Comparison of ENCODE assay signal across 9 cellular contexts in genomic region chr17:42617956-42618431, GRCh38. TPM values are rescaled to one million over a fixed set of nuclear protein-coding genes. Genes with fewer than 3 reads are reported as not detected.
DNase-seq lines count a peak whose midpoint lies in the region; ATAC-seq and TF ChIP-seq lines count a peak whose summit lies in the region.
"Had no signal": no experiment of that assay in that cellular context is flagged by ENCODE, and none has a peak within 500 bp of the region (broad histone marks: within the 10 kb centered on the region; RNA-seq: fewer than 3 reads in every experiment).

No MANE protein-coding gene starts in this region.

- DNase-seq in dermis blood vessel endothelial cell (peak; percentile 6), epidermal melanocyte (ENCODE audit: insufficient read length, low spot score) (no peak), 8988T (no peak)
- DNase-seq: activated T-cell treated with anti-CD3 and anti-CD28 coated beads, Interleukin-2, amount 50 U/mL, for 24 hours had no signal

- ATAC-seq in GM18873 (IDR thresholded peaks at IDR 0.05; ENCODE audit: low FRiP score, unreplicated experiment) (peak; percentile 25), HG03280 (IDR thresholded peaks at IDR 0.05; ENCODE audit: unreplicated experiment) (peak; percentile 17), HG03045 (IDR thresholded peaks at IDR 0.05; ENCODE audit: unreplicated experiment) (no peak)
- ATAC-seq in activated CD4-positive, CD25-positive, alpha-beta regulatory T cell treated with anti-CD3 and anti-CD28 coated beads, Interleukin-2, amount 50 U/mL, for 24 hours: no peak

- peak overlapping the region; percentile 18; the same call in 1 of the 2 replicates for H3K27ac ChIP-seq in 22Rv1

- TF ChIP-seq CTCF in 22Rv1 (IDR thresholded peaks at IDR 0.05): no peak

RNA-seq across cellular contexts. Expression of gene TUBG1, which starts 8.5 kb away (rescaled TPM):
- total RNA-seq in dermis blood vessel endothelial cell: 27.6 and 62.5 TPM in 2 replicates

RNA-seq across cellular contexts. Expression of gene RETREG3, which starts 8.8 kb away (rescaled TPM):
- total RNA-seq in dermis blood vessel endothelial cell: 63.8 and 72.5 TPM in 2 replicates

RNA-seq across cellular contexts. Expression of gene PSMC3IP, which starts 40.5 kb away (rescaled TPM):
- 4.9 and 5.5 TPM in 2 replicates for total RNA-seq in dermis blood vessel endothelial cell

RNA-seq across cellular contexts. Expression of gene TUBG2, which starts 41.1 kb away (rescaled TPM):
- 6.4 and 7.7 TPM in 2 replicates for total RNA-seq in dermis blood vessel endothelial cell

RNA-seq across cellular contexts. Expression of gene MLX, which starts 51.1 kb away (rescaled TPM):
- total RNA-seq in dermis blood vessel endothelial cell: 33.0 and 34.5 TPM in 2 replicates

Comparison
In these comparisons a context has a peak if more than half of its experiments do, and no peak if none do; other contexts are left out.
1. ATAC-seq: peak in GM18873 (single experiment) and HG03280 (single experiment); none in activated CD4-positive, CD25-positive, alpha-beta regulatory T cell treated with anti-CD3 and anti-CD28 coated beads, Interleukin-2, amount 50 U/mL, for 24 hours (0 of 2) and HG03045 (single experiment).